In the genomic region with DNA sequence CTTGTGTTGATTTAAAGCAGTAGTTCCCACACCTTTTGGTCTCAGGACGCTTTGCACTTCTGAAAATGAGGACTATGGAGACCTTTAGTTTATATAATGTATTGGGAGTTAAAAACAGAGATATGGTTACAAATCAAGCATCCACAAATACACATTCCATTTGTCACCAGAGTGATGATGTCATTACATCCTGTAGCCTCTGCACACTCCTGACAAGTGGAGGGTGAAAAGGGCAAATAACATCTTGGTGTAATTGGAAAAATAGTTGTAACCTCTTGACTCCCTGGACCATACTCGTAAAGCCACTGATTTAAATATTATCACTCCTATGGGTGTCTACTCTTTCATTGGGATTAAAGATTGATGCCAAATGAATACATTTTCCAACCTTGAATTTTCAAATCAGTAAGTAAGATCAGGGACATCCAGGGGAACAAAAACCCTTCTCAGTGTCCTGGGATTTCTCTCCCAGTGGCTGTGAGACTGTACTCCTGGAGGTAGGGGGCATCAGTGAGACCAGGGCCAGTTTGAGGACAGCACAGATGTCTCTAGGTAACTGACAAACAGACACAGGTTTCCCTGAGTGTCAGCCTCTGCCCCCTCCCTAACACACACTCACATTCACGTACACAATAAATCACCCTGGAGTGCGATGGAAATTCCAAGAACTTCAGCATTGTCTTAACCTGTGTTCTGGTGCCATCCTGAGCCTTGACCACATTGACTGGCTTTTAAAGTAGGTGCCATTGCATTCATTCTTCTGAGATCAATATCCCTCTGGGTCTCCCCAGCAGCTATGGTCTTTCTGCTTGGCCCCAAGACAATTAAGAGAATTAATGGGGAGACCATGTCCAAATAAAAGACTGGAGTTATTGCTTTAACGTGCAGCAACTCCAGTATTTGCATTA, we compare ENCODE assay signal across 9 cellular contexts.
DNase-seq lines count a peak whose midpoint lies in the region; ATAC-seq and TF ChIP-seq lines count a peak whose summit lies in the region.
"Had no signal": no experiment of that assay in that cellular context is flagged by ENCODE, and none has a peak within 500 bp of the region (broad histone marks: within the 10 kb centered on the region; RNA-seq: fewer than 3 reads in every experiment).

No MANE protein-coding gene starts in this region.

- H3K27ac Mint-ChIP-seq in WTC11, result no peak overlapping the region
- H3K27ac Mint-ChIP-seq in effector memory CD8-positive, alpha-beta T cell, result no peak overlapping the region

- no peaks in the 10 kb centered on the region for H3K27me3 Mint-ChIP-seq in WTC11 (ENCODE audit: low read depth)
- H3K27me3 Mint-ChIP-seq in effector memory CD8-positive, alpha-beta T cell, result peaks cover 30 to 35% of the 10 kb centered on the region in 2 donors

- CTCF ChIA-PET in WTC11 (lab: Charles Lee), result interaction anchor here (0.9 to 1.1 kb wide), 2 partner anchors 10 to 186 kb away, joined by 3 to 7 read pairs; no protein-coding TSS in a partner anchor

- TF ChIP-seq POLR2A in spleen (IDR thresholded peaks at IDR 0.05), result no peak

- H3K4me1 Mint-ChIP-seq in WTC11, result peaks cover 21% of the 10 kb centered on the region
- no peaks in the 10 kb centered on the region for H3K4me1 Mint-ChIP-seq in effector memory CD8-positive, alpha-beta T cell (ENCODE audit: low read depth in 2 of 2)

- H3K4me3 ChIP-seq in spleen, result no peak overlapping the region

- no peak overlapping the region for H3K27ac ChIP-seq in spleen
- H3K27ac ChIP-seq: parathyroid adenoma had no signal

- no peak overlapping the region for H3K4me3 Mint-ChIP-seq in WTC11
- no peak overlapping the region for H3K4me3 Mint-ChIP-seq in effector memory CD8-positive, alpha-beta T cell

- H3K9me3 ChIP-seq in spleen, result no peaks in the 10 kb centered on the region

- POLR2A ChIA-PET in WTC11 (lab: Charles Lee), result no interaction called here

- DNase-seq in D341Med (ENCODE audit: low spot score), result peak; percentile 38
- peak; percentile 43 for DNase-seq in HCEC 1CT
- DNase-seq in WTC11 (ENCODE audit: low spot score), result peak; percentile 45
- no peak for DNase-seq in left colon
- no peak for DNase-seq in effector memory CD8-positive, alpha-beta T cell
- no peak for DNase-seq in spleen
- DNase-seq in globus pallidus (ENCODE audit: low spot score), result no peak
- no peak for DNase-seq in amniotic stem cell (lab: John Stamatoyannopoulos, UW)

- no peaks in the 10 kb centered on the region for H3K36me3 ChIP-seq in spleen

- ATAC-seq in WTC11 (peak; percentile 96), left colon (peak; percentile 48)
- ATAC-seq in effector memory CD8-positive, alpha-beta T cell (replicated peaks), result no peak

- H3K9me3 Mint-ChIP-seq in WTC11, result no peaks in the 10 kb centered on the region
- H3K9me3 Mint-ChIP-seq in effector memory CD8-positive, alpha-beta T cell, result no peaks in the 10 kb centered on the region

- H3K36me3 Mint-ChIP-seq in WTC11, result peaks cover 10% of the 10 kb centered on the region
- peaks cover 2% of the 10 kb centered on the region for H3K36me3 Mint-ChIP-seq in effector memory CD8-positive, alpha-beta T cell (ENCODE audit: insufficient read depth)

- TF ChIP-seq CTCF in WTC11 (IDR thresholded peaks at IDR 0.05) (peak; percentile 28), spleen (IDR thresholded peaks at IDR 0.05 in 8 of 11, conservative IDR thresholded peaks at IDR 0.05 in 3 of 11) (no peak)

- 74 to 84% (median 81%) methylated on average over 5 of the region's 5 CpGs for WGBS in spleen, 5 donors

- intact Hi-C loops in left colon (cut with DNase I, micrococcal nuclease), result no loop called here
- intact Hi-C loops in spleen (cut with DNase I; ENCODE audit: low total_unique reads), result no loop called here

- H3K4me1 ChIP-seq in spleen, result no peaks in the 10 kb centered on the region
- H3K4me1 ChIP-seq: parathyroid adenoma had no signal

- H3K27me3 ChIP-seq in spleen (replicated peaks in 1 of 7), result peaks cover 0 to 8% (median 0%) of the 10 kb centered on the region in 7 donors

TF ChIP-seq in WTC11, 78 proteins besides CTCF, POLR2A, EP300 and RAD21:
- TF ChIP-seq HMGA2 (CRISPR knock-in tag; IDR thresholded peaks at IDR 0.05), result no peak
- no peak for TF ChIP-seq CREB1 (CRISPR knock-in tag; IDR thresholded peaks at IDR 0.05)
- TF ChIP-seq CREM (CRISPR knock-in tag; IDR thresholded peaks at IDR 0.05), result no peak
- no peak for TF ChIP-seq AR (CRISPR knock-in tag; IDR thresholded peaks at IDR 0.05)
- TF ChIP-seq, protein P1, sequence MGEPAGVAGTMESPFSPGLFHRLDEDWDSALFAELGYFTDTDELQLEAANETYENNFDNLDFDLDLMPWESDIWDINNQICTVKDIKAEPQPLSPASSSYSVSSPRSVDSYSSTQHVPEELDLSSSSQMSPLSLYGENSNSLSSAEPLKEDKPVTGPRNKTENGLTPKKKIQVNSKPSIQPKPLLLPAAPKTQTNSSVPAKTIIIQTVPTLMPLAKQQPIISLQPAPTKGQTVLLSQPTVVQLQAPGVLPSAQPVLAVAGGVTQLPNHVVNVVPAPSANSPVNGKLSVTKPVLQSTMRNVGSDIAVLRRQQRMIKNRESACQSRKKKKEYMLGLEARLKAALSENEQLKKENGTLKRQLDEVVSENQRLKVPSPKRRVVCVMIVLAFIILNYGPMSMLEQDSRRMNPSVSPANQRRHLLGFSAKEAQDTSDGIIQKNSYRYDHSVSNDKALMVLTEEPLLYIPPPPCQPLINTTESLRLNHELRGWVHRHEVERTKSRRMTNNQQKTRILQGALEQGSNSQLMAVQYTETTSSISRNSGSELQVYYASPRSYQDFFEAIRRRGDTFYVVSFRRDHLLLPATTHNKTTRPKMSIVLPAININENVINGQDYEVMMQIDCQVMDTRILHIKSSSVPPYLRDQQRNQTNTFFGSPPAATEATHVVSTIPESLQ (CRISPR knock-in tag; IDR thresholded peaks at IDR 0.05), result no peak
- no peak for TF ChIP-seq SP1 (CRISPR knock-in tag; conservative IDR thresholded peaks at IDR 0.05)
- no peak for TF ChIP-seq ZNF396 (CRISPR knock-in tag; IDR thresholded peaks at IDR 0.05; ENCODE audit: borderline replicate concordance)
- TF ChIP-seq FOXJ3 (CRISPR knock-in tag; IDR thresholded peaks at IDR 0.05; ENCODE audit: borderline replicate concordance), result no peak
- TF ChIP-seq JUN (CRISPR knock-in tag; IDR thresholded peaks at IDR 0.05), result no peak
- no peak for TF ChIP-seq NFYB (CRISPR knock-in tag; conservative IDR thresholded peaks at IDR 0.05; ENCODE audit: low read depth)
- TF ChIP-seq FOXP1 (CRISPR knock-in tag; IDR thresholded peaks at IDR 0.05; ENCODE audit: borderline replicate concordance), result no peak
- no peak for TF ChIP-seq ZMAT4 (CRISPR knock-in tag; IDR thresholded peaks at IDR 0.05)
- no peak for TF ChIP-seq ZBTB21 (CRISPR knock-in tag; IDR thresholded peaks at IDR 0.05; ENCODE audit: borderline replicate concordance)
- no peak for TF ChIP-seq ESRRA (CRISPR knock-in tag; IDR thresholded peaks at IDR 0.05; ENCODE audit: borderline replicate concordance)
- TF ChIP-seq FOXP4 (CRISPR knock-in tag; IDR thresholded peaks at IDR 0.05), result no peak
- no peak for TF ChIP-seq ZNF317 (CRISPR knock-in tag; IDR thresholded peaks at IDR 0.05; ENCODE audit: borderline replicate concordance, low read depth)
- TF ChIP-seq GRHL2 (CRISPR knock-in tag; IDR thresholded peaks at IDR 0.05; ENCODE audit: insufficient replicate concordance, severe bottlenecking), result no peak
- TF ChIP-seq, protein P2, sequence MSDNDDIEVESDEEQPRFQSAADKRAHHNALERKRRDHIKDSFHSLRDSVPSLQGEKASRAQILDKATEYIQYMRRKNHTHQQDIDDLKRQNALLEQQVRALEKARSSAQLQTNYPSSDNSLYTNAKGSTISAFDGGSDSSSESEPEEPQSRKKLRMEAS (CRISPR knock-in tag; IDR thresholded peaks at IDR 0.05), result no peak

Comparison
In these comparisons a context has a peak if more than half of its experiments do, and no peak if none do; other contexts are left out.
1. DNase-seq: peak in D341Med (single experiment), HCEC 1CT (single experiment) and WTC11 (single experiment); none in left colon (0 of 2), effector memory CD8-positive, alpha-beta T cell (0 of 3), spleen (single experiment), globus pallidus (single experiment) and amniotic stem cell (single experiment).